1 cellular context compared by ENCODE assay signal in the genomic region with DNA sequence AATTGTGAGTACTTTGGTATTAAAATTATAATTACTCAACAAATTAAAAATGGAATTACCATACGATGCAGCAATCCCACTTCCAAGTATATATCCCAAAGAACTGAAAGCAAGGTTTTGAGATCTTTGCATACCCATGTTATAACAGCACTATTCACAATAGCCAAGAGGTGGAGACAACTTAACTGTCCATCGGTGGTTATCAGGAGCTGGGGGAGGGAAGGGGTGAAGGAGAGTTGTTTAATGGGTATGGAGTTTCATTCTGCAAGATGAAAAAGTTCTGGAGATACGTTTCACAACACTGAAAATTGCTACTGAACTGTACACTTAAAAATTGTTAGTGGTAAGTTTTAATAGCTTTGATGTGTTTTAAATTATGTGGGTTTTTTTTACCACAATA.
TF ChIP-seq lines count a peak whose summit lies in the region.

No MANE protein-coding gene starts in this region.

TF ChIP-seq in K562, 482 proteins besides CTCF, POLR2A, EP300 and RAD21 (continued from another document):
- TF ChIP-seq BRF1 (IDR thresholded peaks at IDR 0.05; ENCODE audit: borderline replicate concordance, extremely low read depth, insufficient read length) (no peak), ZNF77 (CRISPR knock-in tag; IDR thresholded peaks at IDR 0.05) (no peak), ZKSCAN8 (CRISPR knock-in tag; IDR thresholded peaks at IDR 0.05) (no peak), LARP7 (IDR thresholded peaks at IDR 0.05) (no peak), CEBPG (CRISPR knock-in tag; IDR thresholded peaks at IDR 0.05) (no peak), CEBPG (tag; conservative IDR thresholded peaks at IDR 0.05 in 1 of 2, IDR thresholded peaks at IDR 0.05 in 1 of 2) (no peak)
- TF ChIP-seq, protein P1, sequence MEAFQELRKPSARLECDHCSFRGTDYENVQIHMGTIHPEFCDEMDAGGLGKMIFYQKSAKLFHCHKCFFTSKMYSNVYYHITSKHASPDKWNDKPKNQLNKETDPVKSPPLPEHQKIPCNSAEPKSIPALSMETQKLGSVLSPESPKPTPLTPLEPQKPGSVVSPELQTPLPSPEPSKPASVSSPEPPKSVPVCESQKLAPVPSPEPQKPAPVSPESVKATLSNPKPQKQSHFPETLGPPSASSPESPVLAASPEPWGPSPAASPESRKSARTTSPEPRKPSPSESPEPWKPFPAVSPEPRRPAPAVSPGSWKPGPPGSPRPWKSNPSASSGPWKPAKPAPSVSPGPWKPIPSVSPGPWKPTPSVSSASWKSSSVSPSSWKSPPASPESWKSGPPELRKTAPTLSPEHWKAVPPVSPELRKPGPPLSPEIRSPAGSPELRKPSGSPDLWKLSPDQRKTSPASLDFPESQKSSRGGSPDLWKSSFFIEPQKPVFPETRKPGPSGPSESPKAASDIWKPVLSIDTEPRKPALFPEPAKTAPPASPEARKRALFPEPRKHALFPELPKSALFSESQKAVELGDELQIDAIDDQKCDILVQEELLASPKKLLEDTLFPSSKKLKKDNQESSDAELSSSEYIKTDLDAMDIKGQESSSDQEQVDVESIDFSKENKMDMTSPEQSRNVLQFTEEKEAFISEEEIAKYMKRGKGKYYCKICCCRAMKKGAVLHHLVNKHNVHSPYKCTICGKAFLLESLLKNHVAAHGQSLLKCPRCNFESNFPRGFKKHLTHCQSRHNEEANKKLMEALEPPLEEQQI (IDR thresholded peaks at IDR 0.05), result peak; percentile 82
